In genomic region chr16:29790949-29791844, GRCh38 we compare ENCODE assay signal across 8 cellular contexts. TPM values are rescaled to one million over a fixed set of nuclear protein-coding genes. Genes with fewer than 3 reads are reported as not detected.
A peak's percentile ranks its signal among the peaks of the same experiment; 100 is the strongest.
DNase-seq lines count a peak whose midpoint lies in the region; ATAC-seq, FAIRE-seq and TF ChIP-seq lines count a peak whose summit lies in the region.

No MANE protein-coding gene starts in this region.

- peaks cover 24% of the 10 kb centered on the region for H3K4me1 ChIP-seq in mucosa of descending colon (ENCODE audit: low read depth)

- H3K4me3 ChIP-seq in LNCaP clone FGC (ENCODE audit: low read depth, low read length) (peak overlapping the region; percentile 96), bronchial epithelial cell (ENCODE audit: low read depth, low read length) (peak overlapping the region; percentile 98), mucosa of descending colon (peak overlapping the region; percentile 58)

- no peak for TF ChIP-seq CTCF in LNCaP clone FGC (IDR thresholded peaks at IDR 0.05; ENCODE audit: control insufficient read depth, extremely low read depth, insufficient read depth)
- no peak for TF ChIP-seq CTCF in bronchial epithelial cell (IDR thresholded peaks at IDR 0.05; ENCODE audit: insufficient read depth, low read length, severe bottlenecking)
- no peak for TF ChIP-seq CTCF in mucosa of descending colon (IDR thresholded peaks at IDR 0.05)

- H3K36me3 ChIP-seq in bronchial epithelial cell (ENCODE audit: control insufficient read depth, insufficient read depth, low read length): no peaks in the 10 kb centered on the region
- H3K36me3 ChIP-seq in mucosa of descending colon (ENCODE audit: low read depth): no peaks in the 10 kb centered on the region

- no peaks in the 10 kb centered on the region for H3K27me3 ChIP-seq in bronchial epithelial cell (ENCODE audit: control insufficient read depth, insufficient read depth, low read length)

- ATAC-seq in activated CD4-positive, CD25-positive, alpha-beta regulatory T cell treated with anti-CD3 and anti-CD28 coated beads, Interleukin-2, amount 50 U/mL, for 24 hours: peak; percentile 6 to 16
- peak; percentile 16 for ATAC-seq in mucosa of descending colon

- DNase-seq in activated CD4-positive, CD25-positive, alpha-beta regulatory T cell treated with anti-CD3 and anti-CD28 coated beads, Interleukin-2, amount 50 U/mL, for 72 hours: no peak
- DNase-seq in LNCaP clone FGC (ENCODE audit: low read depth) (no peak), bronchial epithelial cell (ENCODE audit: low read depth) (no peak), mucosa of descending colon (no peak), islet precursor cell (no peak), NCI-H446 (lab: John Stamatoyannopoulos, UW) (no peak), NCI-H2227 (lab: John Stamatoyannopoulos, UW; ENCODE audit: unreplicated experiment) (no peak)

- intact Hi-C loops in mucosa of descending colon (cut with DNase I, micrococcal nuclease): no loop called here

- FAIRE-seq in bronchial epithelial cell (lab: Jason Lieb, UNC): no peak

- no peaks in the 10 kb centered on the region for H3K9me3 ChIP-seq in mucosa of descending colon

RNA-seq across cellular contexts. Expression of gene KIF22, which starts 0.6 kb away (rescaled TPM):
- total RNA-seq in bronchial epithelial cell (11.3 and 12.0 TPM in 2 replicates), mucosa of descending colon (10 to 100 TPM; 24.7 to 56.2 (median 53.0) TPM)

RNA-seq across cellular contexts. Expression of gene ZG16, which starts 13.1 kb away (rescaled TPM):
- total RNA-seq in bronchial epithelial cell (not detected in 2 replicates), mucosa of descending colon (100 to 1,000 TPM; 196 to 671 (median 551) TPM)

RNA-seq across cellular contexts. Expression of gene MAZ, which starts 15.1 kb away (rescaled TPM):
- total RNA-seq in bronchial epithelial cell: 125 and 168 TPM in 2 replicates
- 100 to 1,000 TPM; 224 to 415 (median 225) TPM for total RNA-seq in mucosa of descending colon

RNA-seq across cellular contexts. Expression of gene PRRT2, which starts 20.8 kb away (rescaled TPM):
- total RNA-seq in bronchial epithelial cell (not detected in 2 replicates), mucosa of descending colon (10 to 100 TPM in 1 of 3 donors, under 1 TPM in 2; 0.81 to 15.2 (median 0.94) TPM)

RNA-seq across cellular contexts. Expression of gene PAGR1, which starts 24.8 kb away (rescaled TPM):
- total RNA-seq in bronchial epithelial cell (15.2 and 24.7 TPM in 2 replicates), mucosa of descending colon (10 to 100 TPM; 15.6 to 25.1 (median 20.5) TPM)

Comparison
In these comparisons a context has a peak if more than half of its experiments do, and no peak if none do; other contexts are left out.
1. RNA of gene ZG16, which starts 13.1 kb away (total RNA-seq): 196 to 671 TPM in mucosa of descending colon; not detected in bronchial epithelial cell; every median in the first group is over 100 times any median in the second.
2. Peak in every context shown above with its lines, with median percentiles within 50 percentile points of each other: H3K4me3 ChIP-seq.